Comparison of ENCODE assay signal across 28 cellular contexts in genomic region chr1:23644555-23644866, GRCh38. TPM values are rescaled to one million over a fixed set of nuclear protein-coding genes. Genes with fewer than 3 reads are reported as not detected.
DNase-seq lines count a peak whose midpoint lies in the region; ATAC-seq and TF ChIP-seq lines count a peak whose summit lies in the region.
"Had no signal": no experiment of that assay in that cellular context is flagged by ENCODE, and none has a peak within 500 bp of the region (broad histone marks: within the 10 kb centered on the region; RNA-seq: fewer than 3 reads in every experiment).

No MANE protein-coding gene starts in this region.

- peak overlapping the region; percentile 89 to 93 (median 91) for H3K27ac Mint-ChIP-seq in nephron
- H3K27ac Mint-ChIP-seq: activated B cell treated with CpG ODN at 0.5 μM for 24 hours; activated CD4-positive, alpha-beta T cell treated with anti-CD3 and anti-CD28 coated beads, Interleukin-2, amount 10 ng/mL, durations not matched to agents 7 days and 5 days; activated T-cell treated with anti-CD3 and anti-CD28 coated beads, Interleukin-2, amount 50 U/mL, for 24 hours; progenitor cell of endocrine pancreas had no signal

- intact Hi-C loops in left ventricle myocardium superior (cut with micrococcal nuclease) = no loop called here
- intact Hi-C loops in cardiac septum (cut with DNase I) = no loop called here
- intact Hi-C loops in lower leg skin (cut with DNase I; ENCODE audit: low total_unique reads) = no loop called here

- H3K36me3 Mint-ChIP-seq in nephron (ENCODE audit: low read depth) = no peaks in the 10 kb centered on the region

- ATAC-seq in left ventricle myocardium superior = peak; percentile 36
- ATAC-seq: HCT116, left lobe of liver had no signal

- no peaks in the 10 kb centered on the region for H3K9me3 Mint-ChIP-seq in nephron
- H3K9me3 Mint-ChIP-seq: activated B cell treated with CpG ODN at 0.5 μM for 24 hours; activated CD4-positive, alpha-beta T cell treated with anti-CD3 and anti-CD28 coated beads, Interleukin-2, amount 10 ng/mL, durations not matched to agents 7 days and 5 days; activated T-cell treated with anti-CD3 and anti-CD28 coated beads, Interleukin-2, amount 50 U/mL, for 24 hours had no signal

- no peak for TF ChIP-seq POLR2A in lower leg skin (IDR thresholded peaks at IDR 0.05)

- H3K27me3 Mint-ChIP-seq in nephron (ENCODE audit: low read depth) = no peaks in the 10 kb centered on the region
- H3K27me3 Mint-ChIP-seq: activated B cell treated with CpG ODN at 0.5 μM for 24 hours; activated CD4-positive, alpha-beta T cell treated with anti-CD3 and anti-CD28 coated beads, Interleukin-2, amount 10 ng/mL, durations not matched to agents 7 days and 5 days; activated T-cell treated with anti-CD3 and anti-CD28 coated beads, Interleukin-2, amount 50 U/mL, for 24 hours; progenitor cell of endocrine pancreas had no signal

- TF ChIP-seq CTCF in nephron (IDR thresholded peaks at IDR 0.05; ENCODE audit: unreplicated experiment in 3 of 3) (no peak), lower leg skin (IDR thresholded peaks at IDR 0.05) (no peak)

- peaks cover 23% of the 10 kb centered on the region for H3K4me1 Mint-ChIP-seq in nephron
- H3K4me1 Mint-ChIP-seq: activated CD4-positive, alpha-beta T cell treated with anti-CD3 and anti-CD28 coated beads, Interleukin-2, amount 10 ng/mL, durations not matched to agents 7 days and 5 days had no signal

- peak overlapping the region in 1 of 3 experiments; percentile 28 for H3K4me3 Mint-ChIP-seq in nephron
- H3K4me3 Mint-ChIP-seq: activated B cell treated with CpG ODN at 0.5 μM for 24 hours; activated CD4-positive, alpha-beta T cell treated with anti-CD3 and anti-CD28 coated beads, Interleukin-2, amount 10 ng/mL, durations not matched to agents 7 days and 5 days; activated T-cell treated with anti-CD3 and anti-CD28 coated beads, Interleukin-2, amount 50 U/mL, for 24 hours had no signal

- DNase-seq in left ventricle myocardium superior (no peak), cardiac septum (ENCODE audit: low spot score) (no peak), NCI-H69 (lab: John Stamatoyannopoulos, UW) (peak; percentile 52), T-helper 9 cell (no peak), lower leg skin (ENCODE audit: low spot score in 2 of 2) (no peak), NCI-H1694 treated with DMSO at 0.1 percent for 48 hours (lab: John Stamatoyannopoulos, UW) (no peak)
- DNase-seq: activated B cell treated with CpG ODN at 0.5 μM for 24 hours; activated CD4-positive, alpha-beta T cell treated with anti-CD3 and anti-CD28 coated beads, Interleukin-2, amount 10 ng/mL, durations not matched to agents 7 days and 5 days; activated gamma-delta T cell treated with Interleukin-2 at 50 U/mL for 16 hours; activated T-cell treated with anti-CD3 and anti-CD28 coated beads, Interleukin-2, amount 50 U/mL, for 24 hours; C1 segment of cervical spinal cord; caudate nucleus; cortex of kidney; DMS53; effector memory CD4-positive, alpha-beta T cell; mesendoderm; MM.1S; NCI-H1417 treated with DMSO at 0.1 percent for 48 hours; NCI-H524 treated with DMSO at 0.1 percent for 48 hours; Peyer's patch; SIG-M5; stimulated activated CD4-positive, alpha-beta T cell treated with anti-CD3 and anti-CD28 coated beads, Interleukin-4, amount 100 ng/mL, for 1 hour; stomach had no signal

- H3K4me3 ChIP-seq in lower leg skin (ENCODE audit: low read depth, poor library complexity, severe bottlenecking) = no peak overlapping the region
- H3K4me3 ChIP-seq: Peyer's patch, stomach, tibial nerve had no signal

- 61% methylated on average over 5 of the region's 5 CpGs for WGBS in lower leg skin, 2 donors

RNA-seq across cellular contexts. Expression of gene RPL11, which starts 47.1 kb away (rescaled TPM):
- total RNA-seq in left ventricle myocardium superior (626 TPM), cardiac septum (521 TPM), lower leg skin (1,000 to 10,000 TPM; 1,119 to 1,710 (median 1,561) TPM)
